In genomic region chr11:70267405-70267950, GRCh38 we compare ENCODE assay signal across 21 cellular contexts.
"Had no signal": no experiment of that assay in that cellular context is flagged by ENCODE, and none has a peak within 500 bp of the region (broad histone marks: within the 10 kb centered on the region; RNA-seq: fewer than 3 reads in every experiment).

No MANE protein-coding gene starts in this region.

- H3K4me2 ChIP-seq: hepatocyte had no signal

- H2AFZ ChIP-seq: hepatocyte had no signal

- H3K27me3 ChIP-seq: dorsolateral prefrontal cortex, ovary, right atrium auricular region, stomach, transverse colon had no signal

- H3K27ac ChIP-seq: dorsolateral prefrontal cortex, gastrocnemius medialis, hepatocyte, ovary, right atrium auricular region, stomach, thoracic aorta, transverse colon had no signal

- H3K9me3 ChIP-seq: gastrocnemius medialis, ovary, right atrium auricular region, stomach, thoracic aorta, transverse colon had no signal

- DNase-seq: cortex of kidney; effector CD8-positive, alpha-beta T cell; gastrocnemius medialis; left colon; left ventricle myocardium superior; mesenchymal stem cell; midbrain; ovary; small intestine; stimulated activated CD4-positive, alpha-beta T cell treated with anti-CD3 and anti-CD28 coated beads, Interleukin-12 subunit alpha, Interleukin-12 subunit beta, amount 100 ng/mL, for 4 hours; stimulated activated naive CD4-positive, alpha-beta T cell; stomach; substantia nigra; transverse colon had no signal

- H3K36me3 ChIP-seq: ovary, right atrium auricular region, transverse colon had no signal

- ATAC-seq: esophagus mucosa, gastrocnemius medialis, left colon, left ventricle myocardium superior had no signal

- FAIRE-seq: endometrium, small intestine had no signal

- H3K4me3 ChIP-seq: dorsolateral prefrontal cortex, gastrocnemius medialis, hepatocyte, lung, ovary, right atrium auricular region, stomach, thoracic aorta, transverse colon had no signal
